Comparison of ENCODE assay signal across 25 cellular contexts in the genomic region with DNA sequence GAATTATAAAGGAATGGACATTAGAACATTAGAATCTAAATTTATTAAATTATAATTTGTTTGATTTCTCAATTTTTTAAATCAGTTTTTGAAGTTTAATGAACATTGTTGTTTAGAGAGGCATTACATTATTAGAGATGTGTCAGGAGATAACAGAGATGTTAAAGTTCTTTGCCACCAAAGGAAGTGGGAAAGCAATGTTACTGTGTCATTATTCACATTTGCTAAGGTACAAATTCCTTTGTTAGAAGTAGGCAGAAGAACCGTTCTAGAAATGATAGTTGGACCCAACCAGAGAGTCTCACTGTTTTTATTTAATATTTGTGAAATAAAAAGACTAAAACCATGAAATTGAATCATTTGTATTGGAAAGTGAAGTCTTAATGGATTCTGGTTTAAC.
"Had no signal": no experiment of that assay in that cellular context is flagged by ENCODE, and none has a peak within 500 bp of the region (broad histone marks: within the 10 kb centered on the region; RNA-seq: fewer than 3 reads in every experiment).

No MANE protein-coding gene starts in this region.

- H3K4me1 ChIP-seq: body of pancreas had no signal

- H3K4me2 ChIP-seq: KMS-11 had no signal

- H3K27ac ChIP-seq: body of pancreas, KMS-11, RWPE1 had no signal

- H3K36me3 ChIP-seq: MG63 had no signal

- H3K4me3 Mint-ChIP-seq: activated B cell treated with CpG ODN at 0.5 μM for 24 hours; activated CD4-positive, alpha-beta T cell treated with anti-CD3 and anti-CD28 coated beads, Interleukin-2, amount 10 ng/mL, durations not matched to agents 24 days and 14 days; activated T-cell treated with anti-CD3 and anti-CD28 coated beads, Interleukin-2, amount 50 U/mL, for 72 hours; T-helper 17 cell had no signal

- ATAC-seq: activated T-cell treated with anti-CD3 and anti-CD28 coated beads, Interleukin-2, amount 50 U/mL, for 72 hours; body of pancreas; Panc1; T-helper 17 cell had no signal

- H3K27me3 Mint-ChIP-seq: activated B cell treated with CpG ODN at 0.5 μM for 24 hours; activated CD4-positive, alpha-beta T cell treated with anti-CD3 and anti-CD28 coated beads, Interleukin-2, amount 10 ng/mL, durations not matched to agents 24 days and 14 days; T-helper 17 cell had no signal

- DNase-seq: activated B cell treated with CpG ODN at 0.5 μM for 24 hours; activated CD4-positive, alpha-beta T cell treated with anti-CD3 and anti-CD28 coated beads for 1 hour; activated CD4-positive, alpha-beta T cell treated with anti-CD3 and anti-CD28 coated beads, Interleukin-2, amount 10 ng/mL, durations not matched to agents 24 days and 14 days; activated CD4-positive, alpha-beta T cell treated with anti-CD3 and anti-CD28 coated beads, Interleukin-2, amount 50 U/mL, for 48 hours; activated CD8-positive, alpha-beta memory T cell treated with anti-CD3 and anti-CD28 coated beads for 24 hours; activated naive CD4-positive, alpha-beta T cell treated with anti-CD3 and anti-CD28 coated beads, Interleukin-2, amount 50 U/mL, for 16 hours; activated T-cell treated with anti-CD3 and anti-CD28 coated beads, Interleukin-2, amount 50 U/mL, for 72 hours; aorta; body of pancreas; MG63; NCI-H1105 treated with DMSO at 0.1 percent for 48 hours; NCI-H1436 treated with DMSO at 0.1 percent for 48 hours; NCI-H187; NCI-H2081; NCI-H510A treated with DMSO at 0.1 percent for 48 hours; NCI-H69; NK-92 treated with Interleukin-12 subunit alpha and Interleukin-12 subunit beta, amount 100 ng/mL, for 24 hours; OCI-M1; Right ventricle myocardium superior; T-helper 17 cell; T-helper 9 cell had no signal

- H3K27ac Mint-ChIP-seq: activated B cell treated with CpG ODN at 0.5 μM for 24 hours; activated CD4-positive, alpha-beta T cell treated with anti-CD3 and anti-CD28 coated beads, Interleukin-2, amount 10 ng/mL, durations not matched to agents 24 days and 14 days; activated T-cell treated with anti-CD3 and anti-CD28 coated beads, Interleukin-2, amount 50 U/mL, for 72 hours; activated T-helper 2 cell treated with anti-CD3 and anti-CD28 coated beads, Interferon-gamma antibody, Interleukin-2, Interleukin-4, amounts not matched to agents 10 μg/mL and 5 μg/mL and 100 μg/mL, durations not matched to agents 14 hours and 24 hours and 36 hours had no signal

- H3K4me3 ChIP-seq: body of pancreas, MG63 had no signal

- H3K9me3 Mint-ChIP-seq: activated B cell treated with CpG ODN at 0.5 μM for 24 hours had no signal

- H3K9me3 ChIP-seq: body of pancreas, MG63 had no signal

- H3K27me3 ChIP-seq: body of pancreas, MG63 had no signal

- H3K9ac ChIP-seq: KMS-11 had no signal
